In genomic region chr12:57127101-57127709, GRCh38 we compare ENCODE assay signal across 8 cellular contexts. TPM values are rescaled to one million over a fixed set of nuclear protein-coding genes. Genes with fewer than 3 reads are reported as not detected.
DNase-seq lines count a peak whose midpoint lies in the region; ATAC-seq, FAIRE-seq and TF ChIP-seq lines count a peak whose summit lies in the region.

No MANE protein-coding gene starts in this region.

- H3K4me3 ChIP-seq in H1 (ENCODE audit: extremely low read depth in 1 of 4, insufficient read depth in 2 of 4, low read depth in 3 of 4, low read length in 4 of 4) (peak overlapping the region; percentile 81 to 93 (median 87)), mucosa of descending colon (peak overlapping the region; percentile 63), thyroid gland (replicated peaks in 1 of 3) (peak overlapping the region; percentile 45 to 98 (median 71))

- peaks cover 54% of the 10 kb centered on the region for H3K27me3 Mint-ChIP-seq in activated CD4-positive, alpha-beta T cell treated with anti-CD3 and anti-CD28 coated beads, Interleukin-2, amount 10 ng/mL, durations not matched to agents 24 days and 14 days

- no peak for TF ChIP-seq EP300 in H1 (IDR thresholded peaks at IDR 0.05; ENCODE audit: borderline replicate concordance in 1 of 2, low read depth in 2 of 2, low read length in 2 of 2)

- no peak overlapping the region for H2AFZ ChIP-seq in H1 (ENCODE audit: low read length)

- peak overlapping the region; percentile 31 for H3K27ac Mint-ChIP-seq in activated CD4-positive, alpha-beta T cell treated with anti-CD3 and anti-CD28 coated beads, Interleukin-2, amount 10 ng/mL, durations not matched to agents 24 days and 14 days

- peak overlapping the region in 1 of 4 experiments; percentile 41; a peak in 2 of 7 replicates for H3K9ac ChIP-seq in H1 (replicated peaks in 1 of 4; ENCODE audit: extremely low read depth in 1 of 4, low read depth in 3 of 4, low read length in 3 of 4)

- H3K9me3 ChIP-seq in H1 (ENCODE audit: insufficient read depth in 2 of 2, low read depth in 1 of 2, low read length in 1 of 2) (no peaks in the 10 kb centered on the region), mucosa of descending colon (no peaks in the 10 kb centered on the region), thyroid gland (no peaks in the 10 kb centered on the region)

- TF ChIP-seq CTCF in H1 (IDR thresholded peaks at IDR 0.05; ENCODE audit: control extremely low read depth in 1 of 3, insufficient read depth in 1 of 3, low read depth in 1 of 3, low read length in 3 of 3): peak in 2 of 3 experiments; percentile 39 to 53; a peak in 3 of 4 replicates
- TF ChIP-seq CTCF in mucosa of descending colon (IDR thresholded peaks at IDR 0.05): no peak
- TF ChIP-seq CTCF in thyroid gland (IDR thresholded peaks at IDR 0.05): peak in 2 of 6 experiments; percentile 13 to 26

- H3K23me2 ChIP-seq in H1 (ENCODE audit: low read depth, low read length): peaks cover 6% of the 10 kb centered on the region; the same call in 1 of the 2 replicates

- peak overlapping the region; percentile 93 for H3K18ac ChIP-seq in H1 (ENCODE audit: extremely low read depth, low read length)

- TF ChIP-seq RAD21 in H1 (IDR thresholded peaks at IDR 0.05 in 1 of 2, conservative IDR thresholded peaks at IDR 0.05 in 1 of 2; ENCODE audit: low read depth in 2 of 2, low read length in 2 of 2): peak; percentile 21 to 46; a peak in 3 of 4 replicates

- peaks cover 7 to 29% of the 10 kb centered on the region in 2 experiments; a peak in 3 of 4 replicates for H3K79me2 ChIP-seq in H1 (ENCODE audit: control insufficient read depth in 1 of 2, insufficient read depth in 2 of 2, low read length in 2 of 2)

- TF ChIP-seq POLR2A in H1 (IDR thresholded peaks at IDR 0.05; ENCODE audit: control extremely low read depth in 1 of 2, low read depth in 2 of 2, low read length in 2 of 2) (no peak), thyroid gland (IDR thresholded peaks at IDR 0.05) (peak in 1 of 2 donors; percentile 64)

- peak overlapping the region; percentile 76 for H4K91ac ChIP-seq in H1 (replicated peaks; ENCODE audit: insufficient read length, low read length)

- H2BK120ac ChIP-seq in H1 (replicated peaks; ENCODE audit: low read depth, low read length): no peak overlapping the region

- H3K56ac ChIP-seq in H1 (replicated peaks; ENCODE audit: insufficient read length, low read depth, low read length): no peak overlapping the region

- DNase-seq in NCI-H2029 (lab: John Stamatoyannopoulos, UW) (peak; percentile 9), NCI-H2029 treated with DMSO at 0.1 percent for 48 hours (lab: John Stamatoyannopoulos, UW) (no peak), NCI-H1930 (lab: John Stamatoyannopoulos, UW) (peak; percentile 53 to 71), H1 (ENCODE audit: low read depth in 1 of 2, low spot score in 2 of 2) (peak in 1 of 2 experiments; percentile 78), mucosa of descending colon (peak; percentile 88 to 93 (median 89)), thyroid gland (peak; percentile 90 to 91)
- DNase-seq in activated CD4-positive, alpha-beta T cell treated with anti-CD3 and anti-CD28 coated beads, Interleukin-2, amount 10 ng/mL, durations not matched to agents 24 days and 14 days: peak; percentile 89

- no peak overlapping the region for H2BK20ac ChIP-seq in H1 (ENCODE audit: low read length)

- peaks cover 15 to 24% (median 20%) of the 10 kb centered on the region in 4 experiments; a peak in 6 of 7 replicates for H3K4me1 ChIP-seq in H1 (replicated peaks in 1 of 4; ENCODE audit: control insufficient read depth in 3 of 4, insufficient read depth in 4 of 4, low read length in 3 of 4)
- peaks cover 12% of the 10 kb centered on the region for H3K4me1 ChIP-seq in mucosa of descending colon (ENCODE audit: low read depth)
- peaks cover 14 to 21% of the 10 kb centered on the region in 2 donors for H3K4me1 ChIP-seq in thyroid gland

- intact Hi-C loops in activated CD4-positive, alpha-beta T cell treated with anti-CD3 and anti-CD28 coated beads, Interleukin-2, amount 10 ng/mL, durations not matched to agents 24 days and 14 days (cut with micrococcal nuclease): loop anchor here (1.0 kb wide), 1 partner anchor 16 kb away; the partner anchor contains the start of gene STAT6
- intact Hi-C loops in mucosa of descending colon (cut with DNase I, micrococcal nuclease): no loop called here
- intact Hi-C loops in thyroid gland (cut with DNase I): no loop called here

- CTCF ChIA-PET in H1 (lab: Charles Lee; ENCODE audit: partially characterized antibody): interaction anchor here (0.5 to 19.8 kb wide), 21 partner anchors 7 to 111 kb away, joined by 3 to 305 read pairs (median 5); partner anchors contain the start of gene STAT6

- H3K27ac ChIP-seq in H1 (ENCODE audit: low read depth, low read length): no peak overlapping the region
- H3K27ac ChIP-seq in thyroid gland: peak overlapping the region; percentile 88 to 98 (median 98)

- no peak overlapping the region; the same call in 1 of the 2 replicates for H4K8ac ChIP-seq in H1 (ENCODE audit: extremely low read depth, insufficient read depth, low read length)

- H3K36me3 Mint-ChIP-seq in activated CD4-positive, alpha-beta T cell treated with anti-CD3 and anti-CD28 coated beads, Interleukin-2, amount 10 ng/mL, durations not matched to agents 24 days and 14 days (ENCODE audit: low read depth): peaks cover 5% of the 10 kb centered on the region

- FAIRE-seq in H1 (lab: Jason Lieb, UNC): no peak

- peaks cover 6% of the 10 kb centered on the region; the same call in 1 of the 2 replicates for H3K79me1 ChIP-seq in H1 (ENCODE audit: low read depth, low read length)

- peaks cover 7% of the 10 kb centered on the region for H3K9me3 Mint-ChIP-seq in activated CD4-positive, alpha-beta T cell treated with anti-CD3 and anti-CD28 coated beads, Interleukin-2, amount 10 ng/mL, durations not matched to agents 24 days and 14 days

- peaks cover 8% of the 10 kb centered on the region for H3K4me1 Mint-ChIP-seq in activated CD4-positive, alpha-beta T cell treated with anti-CD3 and anti-CD28 coated beads, Interleukin-2, amount 10 ng/mL, durations not matched to agents 24 days and 14 days

- no peaks in the 10 kb centered on the region for H3K27me3 ChIP-seq in H1 (replicated peaks in 1 of 4; ENCODE audit: control insufficient read depth in 3 of 4, extremely low read depth in 1 of 4, insufficient read depth in 3 of 4, low read length in 3 of 4)
- no peaks in the 10 kb centered on the region for H3K27me3 ChIP-seq in thyroid gland

- ATAC-seq in mucosa of descending colon: peak; percentile 83
- ATAC-seq in GM18519 (IDR thresholded peaks at IDR 0.05; ENCODE audit: low FRiP score, unreplicated experiment): no peak

- H3K4me3 Mint-ChIP-seq in activated CD4-positive, alpha-beta T cell treated with anti-CD3 and anti-CD28 coated beads, Interleukin-2, amount 10 ng/mL, durations not matched to agents 24 days and 14 days: peak overlapping the region; percentile 88

- POLR2A ChIA-PET in H1 (lab: Charles Lee; ENCODE audit: partially characterized antibody): interaction anchor here (0.7 to 9.3 kb wide), 27 partner anchors 9 to 392 kb away, joined by 3 to 105 read pairs (median 7); partner anchors contain the start of genes LRP1-AS, NEMP1, SHMT2 and STAT6

- H2BK12ac ChIP-seq in H1 (ENCODE audit: low read depth, low read length): peak overlapping the region; percentile 69; the same call in 1 of the 2 replicates

- peak overlapping the region; percentile 85 to 86 for H3K4me2 ChIP-seq in H1 (ENCODE audit: insufficient read depth in 1 of 2, low read depth in 2 of 2, low read length in 2 of 2)

- H2AK5ac ChIP-seq in H1 (ENCODE audit: low read depth, low read length): no peak overlapping the region

- peaks cover 5 to 7% of the 10 kb centered on the region in 2 experiments for H4K20me1 ChIP-seq in H1 (replicated peaks in 1 of 2; ENCODE audit: control insufficient read depth in 1 of 2, insufficient read depth in 2 of 2, low read length in 2 of 2)

- 0 out of 2 replicates have a peak overlapping the region, but pooled peaks have one; percentile 77 for H2BK5ac ChIP-seq in H1 (ENCODE audit: low read depth, low read length)

- H3K14ac ChIP-seq in H1 (ENCODE audit: insufficient read length): no peak overlapping the region

- 15% methylated on average over 23 of the region's 26 CpGs; no CpG with 5 or more reads in 1 of the 2 experiments for WGBS in H1 (ENCODE audit: extremely low coverage in 1 of 2, insufficient coverage in 1 of 2, insufficient read length in 1 of 2, insufficient replicate concordance in 2 of 2, low coverage in 1 of 2, low lambda C conversion rate in 2 of 2, missing lambda C conversion rate in 1 of 2), 2 experiments
- 3 to 4% methylated on average over 23 to 24 of the region's 26 CpGs for WGBS in thyroid gland, 2 donors

- H4K5ac ChIP-seq in H1 (ENCODE audit: insufficient read length, low read depth, low read length): peak overlapping the region; percentile 69

- H3K23ac ChIP-seq in H1 (ENCODE audit: insufficient read length): no peak overlapping the region

- H3K4ac ChIP-seq in H1 (replicated peaks; ENCODE audit: insufficient read length, low read depth, low read length): no peak overlapping the region

- H3K36me3 ChIP-seq in H1 (ENCODE audit: control insufficient read depth in 2 of 4, insufficient read depth in 4 of 4, low read length in 3 of 4): no peaks in the 10 kb centered on the region; a peak in 1 of 8 replicates
- no peaks in the 10 kb centered on the region for H3K36me3 ChIP-seq in mucosa of descending colon (ENCODE audit: low read depth)
- no peaks in the 10 kb centered on the region for H3K36me3 ChIP-seq in thyroid gland

- H2BK15ac ChIP-seq in H1 (ENCODE audit: low read length): no peak overlapping the region

RNA-seq across cellular contexts. Expression of gene LRP1, which starts 1.1 kb away (rescaled TPM):
- 0.28 and 0.93 TPM in 2 replicates for total RNA-seq in activated CD4-positive, alpha-beta T cell treated with anti-CD3 and anti-CD28 coated beads, Interleukin-2, amount 10 ng/mL, durations not matched to agents 24 days and 14 days
- total RNA-seq in H1 (2021; fragmentation: NEBNext Ultra II Directional; extraction: Animal tissue kit (Norgen Biotek cat#: 25700)): 92.5 and 99.1 TPM in 2 replicates
- 35.3 and 59.0 TPM in 2 replicates for polyA plus RNA-seq in H1 (2011; rRNA removed)
- 32.8 TPM for polyA plus RNA-seq in H1 (2011; cell fraction: cytosol; rRNA removed)
- 168 TPM for polyA plus RNA-seq in H1 (2011; cell fraction: nucleus; rRNA removed)
- 61.6 to 121 TPM (median 97.9 TPM) in 4 replicates for polyA plus RNA-seq in H1 (2012, experiment 1 of 2)
- 64.6 TPM for polyA plus RNA-seq in H1 (2012, experiment 2 of 2)
- 72.6 TPM for polyA plus RNA-seq in H1 (2013, experiment 1 of 2)
- 45.3 TPM for polyA plus RNA-seq in H1 (2013, experiment 2 of 2)
- polyA minus RNA-seq in H1 (2011; rRNA and poly(A)+ RNA removed): 137 and 189 TPM in 2 replicates
- 104 TPM for polyA minus RNA-seq in H1 (2011; cell fraction: cytosol; rRNA and poly(A)+ RNA removed)
- polyA minus RNA-seq in H1 (2011; cell fraction: nucleus; rRNA and poly(A)+ RNA removed): 104 TPM
- 100 to 1,000 TPM; 128 to 223 (median 148) TPM for total RNA-seq in mucosa of descending colon
- 100 to 1,000 TPM in 3 of 4 donors, 10 to 100 TPM in 1; 98.5 to 161 (median 118) TPM for total RNA-seq in thyroid gland

RNA-seq across cellular contexts. Expression of gene STAT6, which starts 16.0 kb away (rescaled TPM):
- total RNA-seq in activated CD4-positive, alpha-beta T cell treated with anti-CD3 and anti-CD28 coated beads, Interleukin-2, amount 10 ng/mL, durations not matched to agents 24 days and 14 days: 304 and 319 TPM in 2 replicates
- total RNA-seq in H1 (2021; fragmentation: NEBNext Ultra II Directional; extraction: Animal tissue kit (Norgen Biotek cat#: 25700)): 26.8 and 32.9 TPM in 2 replicates
- 38.7 and 52.2 TPM in 2 replicates for polyA plus RNA-seq in H1 (2011; rRNA removed)
- 42.9 TPM for polyA plus RNA-seq in H1 (2011; cell fraction: cytosol; rRNA removed)
- polyA plus RNA-seq in H1 (2011; cell fraction: nucleus; rRNA removed): 104 TPM
- polyA plus RNA-seq in H1 (2012, experiment 1 of 2): 32.8 to 37.0 TPM (median 34.7 TPM) in 4 replicates
- 21.8 TPM for polyA plus RNA-seq in H1 (2012, experiment 2 of 2)
- 26.6 TPM for polyA plus RNA-seq in H1 (2013, experiment 1 of 2)
- 28.7 TPM for polyA plus RNA-seq in H1 (2013, experiment 2 of 2)
- polyA minus RNA-seq in H1 (2011; rRNA and poly(A)+ RNA removed): 32.3 and 34.6 TPM in 2 replicates
- polyA minus RNA-seq in H1 (2011; cell fraction: cytosol; rRNA and poly(A)+ RNA removed): 11.3 TPM
- polyA minus RNA-seq in H1 (2011; cell fraction: nucleus; rRNA and poly(A)+ RNA removed): 30.5 TPM
- total RNA-seq in mucosa of descending colon (100 to 1,000 TPM; 219 to 286 (median 281) TPM), thyroid gland (100 to 1,000 TPM in 1 of 4 donors, 10 to 100 TPM in 3; 79.0 to 144 (median 89.8) TPM)

RNA-seq across cellular contexts. Expression of gene LRP1-AS, which starts 20.2 kb away (rescaled TPM):
- total RNA-seq in activated CD4-positive, alpha-beta T cell treated with anti-CD3 and anti-CD28 coated beads, Interleukin-2, amount 10 ng/mL, durations not matched to agents 24 days and 14 days: not detected in 2 replicates
- total RNA-seq in H1 (2021; fragmentation: NEBNext Ultra II Directional; extraction: Animal tissue kit (Norgen Biotek cat#: 25700)): not detected in 2 replicates
- not detected in 2 replicates for polyA plus RNA-seq in H1 (2011; rRNA removed)
- not detected for polyA plus RNA-seq in H1 (2011; cell fraction: cytosol; rRNA removed)
- polyA plus RNA-seq in H1 (2011; cell fraction: nucleus; rRNA removed): not detected
- polyA plus RNA-seq in H1 (2012, experiment 1 of 2): not detected in 4 replicates
- polyA plus RNA-seq in H1 (2012, experiment 2 of 2): not detected
- polyA plus RNA-seq in H1 (2013, experiment 1 of 2): not detected
- polyA plus RNA-seq in H1 (2013, experiment 2 of 2): not detected
- polyA minus RNA-seq in H1 (2011; rRNA and poly(A)+ RNA removed): not detected in 2 replicates
- polyA minus RNA-seq in H1 (2011; cell fraction: cytosol; rRNA and poly(A)+ RNA removed): not detected
- not detected for polyA minus RNA-seq in H1 (2011; cell fraction: nucleus; rRNA and poly(A)+ RNA removed)
- total RNA-seq in mucosa of descending colon (not detected), thyroid gland (not detected)

RNA-seq across cellular contexts. Expression of gene NAB2, which starts 38.3 kb away (rescaled TPM):
- 70.5 and 76.7 TPM in 2 replicates for total RNA-seq in activated CD4-positive, alpha-beta T cell treated with anti-CD3 and anti-CD28 coated beads, Interleukin-2, amount 10 ng/mL, durations not matched to agents 24 days and 14 days
- 20.6 and 20.9 TPM in 2 replicates for total RNA-seq in H1 (2021; fragmentation: NEBNext Ultra II Directional; extraction: Animal tissue kit (Norgen Biotek cat#: 25700))
- 23.5 and 30.8 TPM in 2 replicates for polyA plus RNA-seq in H1 (2011; rRNA removed)
- polyA plus RNA-seq in H1 (2011; cell fraction: cytosol; rRNA removed): 23.9 TPM
- polyA plus RNA-seq in H1 (2011; cell fraction: nucleus; rRNA removed): 31.8 TPM
- 18.8 to 24.4 TPM (median 22.7 TPM) in 4 replicates for polyA plus RNA-seq in H1 (2012, experiment 1 of 2)
- polyA plus RNA-seq in H1 (2012, experiment 2 of 2): 22.8 TPM
- polyA plus RNA-seq in H1 (2013, experiment 1 of 2): 12.4 TPM
- 11.5 TPM for polyA plus RNA-seq in H1 (2013, experiment 2 of 2)
- 12.2 and 22.2 TPM in 2 replicates for polyA minus RNA-seq in H1 (2011; rRNA and poly(A)+ RNA removed)
- polyA minus RNA-seq in H1 (2011; cell fraction: cytosol; rRNA and poly(A)+ RNA removed): 17.3 TPM
- polyA minus RNA-seq in H1 (2011; cell fraction: nucleus; rRNA and poly(A)+ RNA removed): 13.8 TPM
- total RNA-seq in mucosa of descending colon (10 to 100 TPM in 1 of 3 donors, 1 to 10 TPM in 2; 2.6 to 29.3 (median 3.9) TPM), thyroid gland (10 to 100 TPM; 11.8 to 48.0 (median 16.1) TPM)

RNA-seq across cellular contexts. Expression of gene NEMP1, which starts 48.6 kb away (rescaled TPM):
- 77.0 and 80.6 TPM in 2 replicates for total RNA-seq in activated CD4-positive, alpha-beta T cell treated with anti-CD3 and anti-CD28 coated beads, Interleukin-2, amount 10 ng/mL, durations not matched to agents 24 days and 14 days
- total RNA-seq in H1 (2021; fragmentation: NEBNext Ultra II Directional; extraction: Animal tissue kit (Norgen Biotek cat#: 25700)): 41.6 and 43.2 TPM in 2 replicates
- 21.3 and 30.1 TPM in 2 replicates for polyA plus RNA-seq in H1 (2011; rRNA removed)
- polyA plus RNA-seq in H1 (2011; cell fraction: cytosol; rRNA removed): 30.3 TPM
- 32.0 TPM for polyA plus RNA-seq in H1 (2011; cell fraction: nucleus; rRNA removed)
- 16.4 to 26.7 TPM (median 21.6 TPM) in 4 replicates for polyA plus RNA-seq in H1 (2012, experiment 1 of 2)
- polyA plus RNA-seq in H1 (2012, experiment 2 of 2): 2.0 TPM
- polyA plus RNA-seq in H1 (2013, experiment 1 of 2): 35.2 TPM
- 38.0 TPM for polyA plus RNA-seq in H1 (2013, experiment 2 of 2)
- polyA minus RNA-seq in H1 (2011; rRNA and poly(A)+ RNA removed): 36.9 and 49.7 TPM in 2 replicates
- polyA minus RNA-seq in H1 (2011; cell fraction: cytosol; rRNA and poly(A)+ RNA removed): 15.9 TPM
- 23.5 TPM for polyA minus RNA-seq in H1 (2011; cell fraction: nucleus; rRNA and poly(A)+ RNA removed)
- total RNA-seq in mucosa of descending colon (10 to 100 TPM in 2 of 3 donors, 1 to 10 TPM in 1; 6.3 to 16.9 (median 10.2) TPM), thyroid gland (10 to 100 TPM in 2 of 4 donors, 1 to 10 TPM in 2; 5.6 to 10.9 (median 9.2) TPM)

Comparison
In these comparisons a context has a peak if more than half of its experiments do, and no peak if none do; other contexts are left out.
1. RNA of gene LRP1, which starts 1.1 kb away (total RNA-seq): 128 to 223 TPM in mucosa of descending colon, 98.5 to 161 TPM in thyroid gland and 92.5 to 99.1 TPM in H1; 0.28 to 0.93 TPM in activated CD4-positive, alpha-beta T cell treated with anti-CD3 and anti-CD28 coated beads, Interleukin-2, amount 10 ng/mL, durations not matched to agents 24 days and 14 days; every median in the first group is over 10 times any median in the second.
2. Peak in every context shown above with its lines, with median percentiles within 50 percentile points of each other: H3K4me3 ChIP-seq.